Comparison of ENCODE assay signal across 23 cellular contexts in the genomic region with DNA sequence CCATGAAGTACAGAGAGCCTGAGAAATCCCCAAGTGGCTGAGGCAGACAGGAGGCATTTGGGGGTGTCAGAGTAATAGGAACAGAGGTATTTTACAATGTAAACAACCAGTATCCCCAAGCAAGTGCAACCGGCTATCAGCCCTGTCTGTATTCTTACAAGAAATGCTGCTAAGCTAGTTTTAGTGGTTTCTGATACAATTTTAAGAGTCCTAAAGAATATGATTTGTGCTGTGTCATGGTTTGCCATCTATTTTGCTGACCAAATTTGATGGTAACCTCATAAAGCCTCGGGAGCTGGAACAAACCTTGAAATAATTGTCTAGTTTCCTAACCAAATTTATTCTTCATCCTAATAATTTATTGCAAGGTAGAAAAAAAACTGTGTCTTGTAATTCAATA.
"Had no signal": no experiment of that assay in that cellular context is flagged by ENCODE, and none has a peak within 500 bp of the region (broad histone marks: within the 10 kb centered on the region; RNA-seq: fewer than 3 reads in every experiment).

No MANE protein-coding gene starts in this region.

- H3K4me1 Mint-ChIP-seq: central memory CD8-positive, alpha-beta T cell had no signal

- H3K27me3 Mint-ChIP-seq: activated CD8-positive, alpha-beta T cell treated with anti-CD3 and anti-CD28 coated beads for 36 hours; brain; central memory CD8-positive, alpha-beta T cell had no signal

- H3K9me3 Mint-ChIP-seq: activated CD8-positive, alpha-beta T cell treated with anti-CD3 and anti-CD28 coated beads for 36 hours; brain had no signal

- H3K4me3 ChIP-seq: SK-N-MC had no signal

- H3K27ac ChIP-seq: SK-N-MC had no signal

- ATAC-seq: activated CD4-positive, CD25-positive, alpha-beta regulatory T cell treated with anti-CD3 and anti-CD28 coated beads, Interleukin-2, amount 50 U/mL, for 24 hours; activated CD8-positive, alpha-beta T cell treated with anti-CD3 and anti-CD28 coated beads for 36 hours; activated T-cell treated with anti-CD3 and anti-CD28 coated beads, Interleukin-2, amount 50 U/mL, for 72 hours had no signal

- FAIRE-seq: astrocyte, RCC 7860 had no signal

- H3K27ac Mint-ChIP-seq: activated CD8-positive, alpha-beta T cell treated with anti-CD3 and anti-CD28 coated beads for 36 hours; activated T-cell treated with anti-CD3 and anti-CD28 coated beads, Interleukin-2, amount 50 U/mL, for 72 hours; brain had no signal

- DNase-seq: activated CD4-positive, alpha-beta T cell treated with anti-CD3 and anti-CD28 coated beads for 4 hours; activated CD8-positive, alpha-beta memory T cell treated with anti-CD3 and anti-CD28 coated beads, Interleukin-2, amount 50 U/mL, for 4 hours; activated CD8-positive, alpha-beta T cell treated with anti-CD3 and anti-CD28 coated beads for 36 hours; activated naive CD4-positive, alpha-beta T cell treated with anti-CD3 and anti-CD28 coated beads, Interleukin-2, amount 50 U/mL, for 16 hours; activated T-cell treated with anti-CD3 and anti-CD28 coated beads, Interleukin-2, amount 50 U/mL, for 72 hours; amygdala; Kasumi-1; NCI-H1105 treated with DMSO at 0.1 percent for 48 hours; NCI-H1436 treated with DMSO at 0.1 percent for 48 hours; NCI-H187; NCI-H2081; NCI-H510A treated with DMSO at 0.1 percent for 48 hours; NCI-H69; NK-92 treated with Interleukin-12 subunit alpha and Interleukin-12 subunit beta, amount 100 ng/mL, for 24 hours; OCI-M1; SHP77 treated with DMSO at 0.1 percent for 48 hours; SW 1271 had no signal

- H3K4me3 Mint-ChIP-seq: activated CD8-positive, alpha-beta T cell treated with anti-CD3 and anti-CD28 coated beads for 36 hours; activated T-cell treated with anti-CD3 and anti-CD28 coated beads, Interleukin-2, amount 50 U/mL, for 72 hours; brain; central memory CD8-positive, alpha-beta T cell had no signal

- H3K36me3 Mint-ChIP-seq: brain had no signal
